ENCODE assay signal across 1 cellular context in genomic region chr14:103316723-103317122, GRCh38.
TF ChIP-seq lines count a peak whose summit lies in the region.

No MANE protein-coding gene starts in this region.

TF ChIP-seq in WTC11, 78 proteins besides CTCF, POLR2A, EP300 and RAD21 (continued from another document):
- TF ChIP-seq ARID4B (CRISPR knock-in tag; IDR thresholded peaks at IDR 0.05; ENCODE audit: borderline replicate concordance): no peak
- no peak for TF ChIP-seq ZNF281 (CRISPR knock-in tag; IDR thresholded peaks at IDR 0.05)
- no peak for TF ChIP-seq MXD4 (CRISPR knock-in tag; IDR thresholded peaks at IDR 0.05; ENCODE audit: borderline replicate concordance)
- TF ChIP-seq, protein P1, sequence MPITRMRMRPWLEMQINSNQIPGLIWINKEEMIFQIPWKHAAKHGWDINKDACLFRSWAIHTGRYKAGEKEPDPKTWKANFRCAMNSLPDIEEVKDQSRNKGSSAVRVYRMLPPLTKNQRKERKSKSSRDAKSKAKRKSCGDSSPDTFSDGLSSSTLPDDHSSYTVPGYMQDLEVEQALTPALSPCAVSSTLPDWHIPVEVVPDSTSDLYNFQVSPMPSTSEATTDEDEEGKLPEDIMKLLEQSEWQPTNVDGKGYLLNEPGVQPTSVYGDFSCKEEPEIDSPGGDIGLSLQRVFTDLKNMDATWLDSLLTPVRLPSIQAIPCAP (CRISPR knock-in tag; IDR thresholded peaks at IDR 0.05): no peak
- no peak for TF ChIP-seq SMAD4 (CRISPR knock-in tag; IDR thresholded peaks at IDR 0.05)
